Comparison of ENCODE assay signal across 16 cellular contexts in genomic region chr16:78102122-78102660, GRCh38. TPM values are rescaled to one million over a fixed set of nuclear protein-coding genes. Genes with fewer than 3 reads are reported as not detected.
DNase-seq lines count a peak whose midpoint lies in the region; ATAC-seq and TF ChIP-seq lines count a peak whose summit lies in the region.
"Had no signal": no experiment of that assay in that cellular context is flagged by ENCODE, and none has a peak within 500 bp of the region (broad histone marks: within the 10 kb centered on the region; RNA-seq: fewer than 3 reads in every experiment).

No MANE protein-coding gene starts in this region.

- H3K36me3 Mint-ChIP-seq in CD8-positive, alpha-beta T cell, result peaks cover 7% of the 10 kb centered on the region
- peaks cover 1% of the 10 kb centered on the region for H3K36me3 Mint-ChIP-seq in progenitor cell of endocrine pancreas (ENCODE audit: insufficient read depth)

- H3K9me3 Mint-ChIP-seq in CD8-positive, alpha-beta T cell, result no peaks in the 10 kb centered on the region
- H3K9me3 Mint-ChIP-seq in progenitor cell of endocrine pancreas (ENCODE audit: low read depth), result no peaks in the 10 kb centered on the region
- H3K9me3 Mint-ChIP-seq: CD4-positive, alpha-beta T cell had no signal

- H3K4me1 ChIP-seq in CD8-positive, alpha-beta T cell (ENCODE audit: insufficient read depth, low read length), result peaks cover 17% of the 10 kb centered on the region

- in situ Hi-C loops in G401 (cut with HindIII; ENCODE audit: low sequenced_read_pairs), result no loop called here

- H3K27me3 Mint-ChIP-seq in CD8-positive, alpha-beta T cell (ENCODE audit: low read depth), result no peaks in the 10 kb centered on the region
- no peaks in the 10 kb centered on the region for H3K27me3 Mint-ChIP-seq in progenitor cell of endocrine pancreas
- H3K27me3 Mint-ChIP-seq: B cell; CD4-positive, alpha-beta T cell had no signal

- no peak for ATAC-seq in CD8-positive, alpha-beta T cell
- ATAC-seq in GM21447 (IDR thresholded peaks at IDR 0.05; ENCODE audit: unreplicated experiment), result no peak

- no peak for TF ChIP-seq CTCF in CD8-positive, alpha-beta T cell (IDR thresholded peaks at IDR 0.05)
- no peak for TF ChIP-seq CTCF in progenitor cell of endocrine pancreas (IDR thresholded peaks at IDR 0.05; ENCODE audit: unreplicated experiment)

- H3K4me3 Mint-ChIP-seq in CD8-positive, alpha-beta T cell, result no peak overlapping the region
- H3K4me3 Mint-ChIP-seq in progenitor cell of endocrine pancreas (ENCODE audit: low read depth), result peak overlapping the region; percentile 44

- no peaks in the 10 kb centered on the region for H3K36me3 ChIP-seq in CD8-positive, alpha-beta T cell (ENCODE audit: insufficient read depth, low read length)

- intact Hi-C loops in CD8-positive, alpha-beta T cell (cut with DNase I, micrococcal nuclease), result no loop called here

- peak overlapping the region; percentile 22 for H3K27ac Mint-ChIP-seq in CD8-positive, alpha-beta T cell
- no peak overlapping the region for H3K27ac Mint-ChIP-seq in progenitor cell of endocrine pancreas
- H3K27ac Mint-ChIP-seq: B cell; CD4-positive, alpha-beta T cell had no signal

- no peak overlapping the region for H3K27ac ChIP-seq in CD8-positive, alpha-beta T cell (ENCODE audit: low read depth, low read length)
- H3K27ac ChIP-seq: SK-N-MC had no signal

- H3K9me3 ChIP-seq in CD8-positive, alpha-beta T cell (ENCODE audit: low read length), result no peaks in the 10 kb centered on the region

- H3K4me3 ChIP-seq in CD8-positive, alpha-beta T cell (ENCODE audit: low read depth, low read length), result no peak overlapping the region
- H3K4me3 ChIP-seq: SK-N-MC had no signal

- peaks cover 35% of the 10 kb centered on the region for H3K4me1 Mint-ChIP-seq in CD8-positive, alpha-beta T cell (ENCODE audit: low read depth)
- peaks cover 14% of the 10 kb centered on the region for H3K4me1 Mint-ChIP-seq in progenitor cell of endocrine pancreas (ENCODE audit: low read depth)

- POLR2A ChIA-PET in CD8-positive, alpha-beta T cell (lab: Charles Lee), result interaction anchor here (0.6 to 1.2 kb wide), 2 partner anchors 12 to 1500 kb away, joined by 3 to 4 read pairs; no protein-coding TSS in a partner anchor

- no peaks in the 10 kb centered on the region for H3K27me3 ChIP-seq in CD8-positive, alpha-beta T cell (ENCODE audit: insufficient read depth, low read length)

- CTCF ChIA-PET in CD8-positive, alpha-beta T cell (lab: Charles Lee), result interaction anchor here (1.0 kb wide), 2 partner anchors 9 to 20 kb away, joined by 3 to 4 read pairs; no protein-coding TSS in a partner anchor

- DNase-seq in CD8-positive, alpha-beta T cell, result no peak
- peak; percentile 93 for DNase-seq in G401 (ENCODE audit: low spot score)
- DNase-seq in cerebellum (ENCODE audit: low spot score), result peak; percentile 83
- no peak for DNase-seq in progenitor cell of endocrine pancreas (ENCODE audit: low spot score, unreplicated experiment)
- no peak for DNase-seq in NCI-H1930 (lab: John Stamatoyannopoulos, UW)
- DNase-seq in NCI-H187 (lab: John Stamatoyannopoulos, UW), result no peak
- DNase-seq: CD4-positive, alpha-beta T cell; KBM-7; NCI-H1092; NCI-H146; NCI-H226; NCI-H526 treated with DMSO at 0.1 percent for 48 hours; Right ventricle myocardium superior had no signal

RNA-seq across cellular contexts. Expression of gene WWOX, which starts 2.7 kb away (rescaled TPM):
- total RNA-seq in CD8-positive, alpha-beta T cell, result 10 to 100 TPM; 19.8 to 24.1 TPM
- 31.1 and 38.9 TPM in 2 replicates for total RNA-seq in G401 (2014; rRNA removed; shearing (Covaris generic))
- total RNA-seq in cerebellum, result 25.0 TPM
- 43.2 and 48.7 TPM in 2 replicates for total RNA-seq in progenitor cell of endocrine pancreas

Comparison
In these comparisons a context has a peak if more than half of its experiments do, and no peak if none do; other contexts are left out.
1. DNase-seq: peak in G401 (single experiment) and cerebellum (single experiment); none in CD8-positive, alpha-beta T cell (0 of 7), progenitor cell of endocrine pancreas (single experiment), NCI-H1930 (0 of 2) and NCI-H187 (0 of 2).